In the genomic region with DNA sequence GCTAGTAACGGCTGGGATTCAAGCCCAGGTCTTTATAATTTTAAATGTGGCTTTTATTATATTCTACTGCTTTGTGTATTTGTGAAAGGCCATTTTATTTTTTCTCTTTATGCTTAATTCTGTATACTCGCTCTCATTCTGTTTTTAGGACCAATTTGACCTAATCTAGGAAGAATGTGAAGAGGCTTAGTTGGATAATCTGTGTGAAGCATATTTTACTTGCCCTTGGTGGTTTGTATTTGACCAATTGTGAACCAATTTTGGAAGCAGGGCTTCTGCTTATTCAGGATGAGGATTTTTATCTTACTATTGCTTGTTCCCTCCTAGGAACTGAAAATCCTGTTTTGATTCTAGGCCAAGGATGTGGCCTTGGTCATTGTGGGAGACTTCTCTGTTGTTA, we compare ENCODE assay signal across 16 cellular contexts.
DNase-seq lines count a peak whose midpoint lies in the region; TF ChIP-seq lines count a peak whose summit lies in the region.
"Had no signal": no experiment of that assay in that cellular context is flagged by ENCODE, and none has a peak within 500 bp of the region (broad histone marks: within the 10 kb centered on the region; RNA-seq: fewer than 3 reads in every experiment).

No MANE protein-coding gene starts in this region.

- no peaks in the 10 kb centered on the region for H3K4me1 Mint-ChIP-seq in nephron progenitor cell

- H3K9me3 ChIP-seq in HAP-1, result no peaks in the 10 kb centered on the region
- H3K9me3 ChIP-seq: Caco-2, MG63, Peyer's patch had no signal

- no peaks in the 10 kb centered on the region for H3K9me3 Mint-ChIP-seq in nephron progenitor cell

- no peaks in the 10 kb centered on the region for H3K27me3 Mint-ChIP-seq in nephron progenitor cell (ENCODE audit: low read depth, poor library complexity)

- TF ChIP-seq CTCF in AG09309 (IDR thresholded peaks at IDR 0.05; ENCODE audit: control insufficient read depth, insufficient read depth, low read depth, low read length, missing control alignments) (no peak), nephron progenitor cell (IDR thresholded peaks at IDR 0.05) (no peak)

- no peaks in the 10 kb centered on the region for H3K36me3 ChIP-seq in HAP-1 (replicated peaks)
- H3K36me3 ChIP-seq: MG63, Peyer's patch had no signal

- H3K4me3 ChIP-seq in AG09309 (ENCODE audit: control insufficient read depth, low read depth, low read length) (no peak overlapping the region), HAP-1 (no peak overlapping the region)
- H3K4me3 ChIP-seq: MG63, Peyer's patch had no signal

- no peak overlapping the region for H3K4me3 Mint-ChIP-seq in nephron progenitor cell

- in situ Hi-C loops in HAP-1 (cut with MboI; ENCODE audit: low sequenced_read_pairs), result no loop called here

- DNase-seq in AG09309 (ENCODE audit: low read depth), result peak; percentile 43
- peak; percentile 27 to 88 for DNase-seq in HAP-1 (ENCODE audit: low spot score in 2 of 2)
- peak; percentile 19 for DNase-seq in astrocyte of the hippocampus (ENCODE audit: low read depth, low spot score)
- DNase-seq in nephron progenitor cell, result no peak
- no peak for DNase-seq in NCI-H748 treated with DMSO at 0.1 percent for 48 hours (lab: John Stamatoyannopoulos, UW)
- DNase-seq in NCI-H187 treated with DMSO at 0.1 percent for 48 hours (lab: John Stamatoyannopoulos, UW), result no peak
- DNase-seq in SK-N-DZ (ENCODE audit: low spot score), result no peak
- DNase-seq: Caco-2, DMS53, MG63, NCI-H1105, NCI-H187, NCI-H2171, NCI-H446 treated with DMSO at 0.1 percent for 48 hours, Peyer's patch, SHP77 treated with DMSO at 0.1 percent for 48 hours had no signal

- peaks cover 16% of the 10 kb centered on the region for H3K4me1 ChIP-seq in HAP-1
- H3K4me1 ChIP-seq: Peyer's patch had no signal

- no peaks in the 10 kb centered on the region for H3K27me3 ChIP-seq in HAP-1 (ENCODE audit: low read depth)
- H3K27me3 ChIP-seq: MG63, Peyer's patch had no signal

- peak overlapping the region; percentile 31 for H3K27ac Mint-ChIP-seq in nephron progenitor cell

- H3K36me3 Mint-ChIP-seq in nephron progenitor cell (ENCODE audit: low read depth), result no peaks in the 10 kb centered on the region

Comparison
In these comparisons a context has a peak if more than half of its experiments do, and no peak if none do; other contexts are left out.
1. DNase-seq: peak in AG09309 (single experiment), HAP-1 (2 of 2) and astrocyte of the hippocampus (single experiment); none in nephron progenitor cell (single experiment), NCI-H748 treated with DMSO at 0.1 percent for 48 hours (single experiment), NCI-H187 treated with DMSO at 0.1 percent for 48 hours (single experiment) and SK-N-DZ (single experiment).